18 cellular contexts compared by ENCODE assay signal in the genomic region with DNA sequence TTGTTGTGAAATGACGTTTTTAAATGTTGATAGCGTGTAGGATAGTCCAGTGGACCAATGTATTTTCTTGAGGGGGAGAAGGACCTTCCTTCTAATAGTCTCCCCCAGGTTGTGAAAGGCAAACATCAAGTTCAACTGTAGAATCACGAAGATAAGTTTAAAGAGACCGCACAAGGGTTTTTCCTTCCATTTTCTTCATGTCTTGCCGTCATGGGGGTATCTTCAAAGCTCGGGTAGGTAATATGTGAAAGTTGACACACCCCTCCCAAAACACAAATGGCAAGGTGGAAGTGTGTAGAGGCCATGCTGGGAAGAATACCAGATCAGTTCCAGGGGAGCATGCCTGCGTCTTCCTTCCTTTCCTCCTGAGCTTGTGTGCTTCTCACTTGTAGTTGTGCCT.
DNase-seq lines count a peak whose midpoint lies in the region; ATAC-seq and TF ChIP-seq lines count a peak whose summit lies in the region.
"Had no signal": no experiment of that assay in that cellular context is flagged by ENCODE, and none has a peak within 500 bp of the region (broad histone marks: within the 10 kb centered on the region; RNA-seq: fewer than 3 reads in every experiment).

No MANE protein-coding gene starts in this region.

- DNase-seq in activated CD8-positive, alpha-beta T cell treated with anti-CD3 and anti-CD28 coated beads, Interleukin-2, amount 10 ng/mL, durations not matched to agents 7 days and 5 days: no peak
- no peak for DNase-seq in activated CD8-positive, alpha-beta T cell treated with anti-CD3 and anti-CD28 coated beads for 36 hours
- DNase-seq in T-helper 17 cell (no peak), neuronal stem cell (ENCODE audit: low spot score) (no peak), epidermal melanocyte (ENCODE audit: insufficient read length, low spot score) (no peak), NAMALWA (ENCODE audit: low spot score) (no peak)
- no peak for DNase-seq in effector memory CD8-positive, alpha-beta T cell
- DNase-seq: CD8-positive, alpha-beta memory T cell; DMS79 treated with DMSO at 0.1 percent for 48 hours; HCEC 1CT; KG1; NCI-H1436 treated with DMSO at 0.1 percent for 48 hours; NCI-H2029 treated with DMSO at 0.1 percent for 48 hours; NCI-H510A; NCI-H774; PC-9 had no signal

- no peak overlapping the region for H3K4me3 ChIP-seq in neuronal stem cell (ENCODE audit: low read length in 2 of 2)
- H3K4me3 ChIP-seq: PC-9 had no signal

- H4K8ac ChIP-seq in neuronal stem cell (ENCODE audit: low read depth, low read length): no peak overlapping the region

- no peak overlapping the region for H3K4me3 Mint-ChIP-seq in activated CD8-positive, alpha-beta T cell treated with anti-CD3 and anti-CD28 coated beads, Interleukin-2, amount 10 ng/mL, durations not matched to agents 7 days and 5 days
- no peak overlapping the region for H3K4me3 Mint-ChIP-seq in activated CD8-positive, alpha-beta T cell treated with anti-CD3 and anti-CD28 coated beads for 36 hours
- H3K4me3 Mint-ChIP-seq in T-helper 17 cell: no peak overlapping the region
- no peak overlapping the region for H3K4me3 Mint-ChIP-seq in effector memory CD8-positive, alpha-beta T cell

- no peak overlapping the region for H2BK5ac ChIP-seq in neuronal stem cell (ENCODE audit: low read length)

- no peak overlapping the region for H2AK5ac ChIP-seq in neuronal stem cell (ENCODE audit: low read depth, low read length)

- H3K4me2 ChIP-seq in neuronal stem cell (ENCODE audit: insufficient read depth, low read length, poor library complexity, severe bottlenecking): no peak overlapping the region
- H3K4me2 ChIP-seq: PC-9 had no signal

- TF ChIP-seq CTCF in activated CD8-positive, alpha-beta T cell treated with anti-CD3 and anti-CD28 coated beads for 36 hours (IDR thresholded peaks at IDR 0.05): no peak

- no peak overlapping the region for H4K91ac ChIP-seq in neuronal stem cell (ENCODE audit: low read depth, low read length, poor library complexity)

- intact Hi-C loops in activated CD8-positive, alpha-beta T cell treated with anti-CD3 and anti-CD28 coated beads for 36 hours (cut with micrococcal nuclease): no loop called here

- H3K23ac ChIP-seq in neuronal stem cell (ENCODE audit: low read depth, low read length, poor library complexity): no peak overlapping the region

- peaks cover 6% of the 10 kb centered on the region for H3K79me1 ChIP-seq in neuronal stem cell (ENCODE audit: low read depth, low read length)

- peak overlapping the region; percentile 32 for H3K9ac ChIP-seq in neuronal stem cell (ENCODE audit: low read depth, low read length, poor library complexity)

- H3K18ac ChIP-seq in neuronal stem cell (ENCODE audit: low read length): no peak overlapping the region

- no peak overlapping the region for H2BK120ac ChIP-seq in neuronal stem cell (ENCODE audit: low read depth, low read length)

- no peak for ATAC-seq in activated CD8-positive, alpha-beta T cell treated with anti-CD3 and anti-CD28 coated beads, Interleukin-2, amount 10 ng/mL, durations not matched to agents 7 days and 5 days
- ATAC-seq in activated CD8-positive, alpha-beta T cell treated with anti-CD3 and anti-CD28 coated beads for 36 hours: no peak
- ATAC-seq in T-helper 17 cell: no peak
- no peak for ATAC-seq in effector memory CD8-positive, alpha-beta T cell (replicated peaks)
- ATAC-seq in HG02763 (IDR thresholded peaks at IDR 0.05; ENCODE audit: unreplicated experiment): no peak

- 100% methylated on average over 2 of the region's 7 CpGs; no CpG with 5 or more reads in 1 of the 2 donors for WGBS in neuronal stem cell (ENCODE audit: extremely low coverage in 2 of 2, insufficient read length in 2 of 2, insufficient replicate concordance in 1 of 2), 2 donors

- POLR2A ChIA-PET in activated CD8-positive, alpha-beta T cell treated with anti-CD3 and anti-CD28 coated beads, Interleukin-2, amount 10 ng/mL, durations not matched to agents 7 days and 5 days (lab: Charles Lee): no interaction called here
- POLR2A ChIA-PET in activated CD8-positive, alpha-beta T cell treated with anti-CD3 and anti-CD28 coated beads for 36 hours (lab: Charles Lee): no interaction called here

- no peak overlapping the region for H3K14ac ChIP-seq in neuronal stem cell (ENCODE audit: low read length)

- CTCF ChIA-PET in activated CD8-positive, alpha-beta T cell treated with anti-CD3 and anti-CD28 coated beads, Interleukin-2, amount 10 ng/mL, durations not matched to agents 7 days and 5 days (lab: Charles Lee): interaction anchor here (1.3 kb wide), 1 partner anchor 23 kb away, joined by 3 read pairs; no protein-coding TSS in a partner anchor
- CTCF ChIA-PET in activated CD8-positive, alpha-beta T cell treated with anti-CD3 and anti-CD28 coated beads for 36 hours (lab: Charles Lee): interaction anchor here (1.4 to 1.8 kb wide), 3 partner anchors 13 to 32 kb away, joined by 4 to 5 read pairs (median 4); no protein-coding TSS in a partner anchor

- H3K4ac ChIP-seq in neuronal stem cell (ENCODE audit: low read length): no peak overlapping the region

- no peak overlapping the region for H2BK12ac ChIP-seq in neuronal stem cell (ENCODE audit: low read length)

- no peak overlapping the region for H3K27ac ChIP-seq in neuronal stem cell (replicated peaks; ENCODE audit: low read length)
- H3K27ac ChIP-seq: 22Rv1, PC-9 had no signal

- H3K9me3 ChIP-seq in T-helper 17 cell (ENCODE audit: control insufficient read depth, low read length, poor library complexity, severe bottlenecking): no peaks in the 10 kb centered on the region
- H3K9me3 ChIP-seq in neuronal stem cell (replicated peaks in 1 of 2; ENCODE audit: control insufficient read depth in 2 of 2, insufficient read depth in 1 of 2, low read depth in 1 of 2, low read length in 2 of 2): peaks cover 0 to 14% of the 10 kb centered on the region in 2 donors

- no peak overlapping the region for H2AFZ ChIP-seq in neuronal stem cell (ENCODE audit: low read length)
- H2AFZ ChIP-seq: PC-9 had no signal

- H3K9me3 Mint-ChIP-seq in activated CD8-positive, alpha-beta T cell treated with anti-CD3 and anti-CD28 coated beads, Interleukin-2, amount 10 ng/mL, durations not matched to agents 7 days and 5 days (ENCODE audit: insufficient read depth): peaks cover 7% of the 10 kb centered on the region
- peaks cover 3% of the 10 kb centered on the region for H3K9me3 Mint-ChIP-seq in activated CD8-positive, alpha-beta T cell treated with anti-CD3 and anti-CD28 coated beads for 36 hours
- H3K9me3 Mint-ChIP-seq in effector memory CD8-positive, alpha-beta T cell: no peaks in the 10 kb centered on the region

- H3K36me3 ChIP-seq in neuronal stem cell (replicated peaks in 1 of 2; ENCODE audit: control insufficient read depth in 2 of 2, insufficient read depth in 2 of 2, low read length in 2 of 2): peaks cover 0 to 8% of the 10 kb centered on the region in 2 donors

- H3K4me1 ChIP-seq in neuronal stem cell (ENCODE audit: control insufficient read depth in 2 of 2, insufficient read depth in 1 of 2, low read depth in 1 of 2, low read length in 2 of 2): peaks cover 3 to 9% of the 10 kb centered on the region in 2 donors

- no peaks in the 10 kb centered on the region for H3K27me3 Mint-ChIP-seq in activated CD8-positive, alpha-beta T cell treated with anti-CD3 and anti-CD28 coated beads, Interleukin-2, amount 10 ng/mL, durations not matched to agents 7 days and 5 days (ENCODE audit: low read depth)
- no peaks in the 10 kb centered on the region for H3K27me3 Mint-ChIP-seq in activated CD8-positive, alpha-beta T cell treated with anti-CD3 and anti-CD28 coated beads for 36 hours
- H3K27me3 Mint-ChIP-seq in T-helper 17 cell: no peaks in the 10 kb centered on the region
- no peaks in the 10 kb centered on the region for H3K27me3 Mint-ChIP-seq in effector memory CD8-positive, alpha-beta T cell
- H3K27me3 Mint-ChIP-seq: CD8-positive, alpha-beta memory T cell had no signal

- H3K36me3 Mint-ChIP-seq in activated CD8-positive, alpha-beta T cell treated with anti-CD3 and anti-CD28 coated beads, Interleukin-2, amount 10 ng/mL, durations not matched to agents 7 days and 5 days (ENCODE audit: low read depth): peaks cover 39% of the 10 kb centered on the region
- peaks cover 11% of the 10 kb centered on the region for H3K36me3 Mint-ChIP-seq in activated CD8-positive, alpha-beta T cell treated with anti-CD3 and anti-CD28 coated beads for 36 hours (ENCODE audit: low read depth)
- H3K36me3 Mint-ChIP-seq in T-helper 17 cell (ENCODE audit: low read depth): no peaks in the 10 kb centered on the region
- H3K36me3 Mint-ChIP-seq in effector memory CD8-positive, alpha-beta T cell (ENCODE audit: insufficient read depth): peaks cover 6% of the 10 kb centered on the region

- peaks cover 10% of the 10 kb centered on the region for H3K4me1 Mint-ChIP-seq in activated CD8-positive, alpha-beta T cell treated with anti-CD3 and anti-CD28 coated beads, Interleukin-2, amount 10 ng/mL, durations not matched to agents 7 days and 5 days (ENCODE audit: low read depth)
- peaks cover 39% of the 10 kb centered on the region for H3K4me1 Mint-ChIP-seq in activated CD8-positive, alpha-beta T cell treated with anti-CD3 and anti-CD28 coated beads for 36 hours (ENCODE audit: low read depth)
- peaks cover 33% of the 10 kb centered on the region for H3K4me1 Mint-ChIP-seq in T-helper 17 cell
- peaks cover 50 to 58% of the 10 kb centered on the region in 2 donors for H3K4me1 Mint-ChIP-seq in effector memory CD8-positive, alpha-beta T cell (ENCODE audit: low read depth in 2 of 2)

- no peaks in the 10 kb centered on the region for H3K27me3 ChIP-seq in neuronal stem cell (ENCODE audit: control insufficient read depth in 3 of 3, insufficient read depth in 3 of 3, low read depth in 1 of 3, low read length in 3 of 3)

- H2BK15ac ChIP-seq in neuronal stem cell (ENCODE audit: low read length): no peak overlapping the region

- peak overlapping the region; percentile 55 for H3K27ac Mint-ChIP-seq in activated CD8-positive, alpha-beta T cell treated with anti-CD3 and anti-CD28 coated beads, Interleukin-2, amount 10 ng/mL, durations not matched to agents 7 days and 5 days
- no peak overlapping the region for H3K27ac Mint-ChIP-seq in activated CD8-positive, alpha-beta T cell treated with anti-CD3 and anti-CD28 coated beads for 36 hours
- peak overlapping the region; percentile 54 for H3K27ac Mint-ChIP-seq in T-helper 17 cell
- peak overlapping the region; percentile 50 to 72 for H3K27ac Mint-ChIP-seq in effector memory CD8-positive, alpha-beta T cell
